ENCODE assay signal across 1 cellular context in the genomic region with DNA sequence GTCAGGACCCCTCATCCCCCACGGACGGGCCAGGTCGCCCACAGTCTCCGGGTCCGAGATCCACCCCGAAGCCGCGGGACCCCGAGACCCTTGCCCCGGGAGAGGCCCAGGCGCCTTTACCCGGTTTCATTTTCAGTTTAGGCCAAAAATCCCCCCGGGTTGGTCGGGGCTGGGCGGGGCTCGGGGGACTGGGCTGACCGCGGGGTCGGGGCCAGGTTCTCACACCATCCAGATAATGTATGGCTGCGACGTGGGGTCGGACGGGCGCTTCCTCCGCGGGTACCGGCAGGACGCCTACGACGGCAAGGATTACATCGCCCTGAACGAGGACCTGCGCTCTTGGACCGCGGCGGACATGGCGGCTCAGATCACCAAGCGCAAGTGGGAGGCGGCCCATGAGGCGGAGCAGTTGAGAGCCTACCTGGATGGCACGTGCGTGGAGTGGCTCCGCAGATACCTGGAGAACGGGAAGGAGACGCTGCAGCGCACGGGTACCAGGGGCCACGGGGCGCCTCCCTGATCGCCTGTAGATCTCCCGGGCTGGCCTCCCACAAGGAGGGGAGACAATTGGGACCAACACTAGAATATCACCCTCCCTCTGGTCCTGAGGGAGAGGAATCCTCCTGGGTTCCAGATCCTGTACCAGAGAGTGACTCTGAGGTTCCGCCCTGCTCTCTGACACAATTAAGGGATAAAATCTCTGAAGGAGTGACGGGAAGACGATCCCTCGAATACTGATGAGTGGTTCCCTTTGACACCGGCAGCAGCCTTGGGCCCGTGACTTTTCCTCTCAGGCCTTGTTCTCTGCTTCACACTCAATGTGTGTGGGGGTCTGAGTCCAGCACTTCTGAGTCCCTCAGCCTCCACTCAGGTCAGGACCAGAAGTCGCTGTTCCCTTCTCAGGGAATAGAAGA.
TF ChIP-seq lines count a peak whose summit lies in the region.

No MANE protein-coding gene starts in this region.

TF ChIP-seq in GM23338, 12 proteins besides CTCF, POLR2A, EP300 and RAD21 (continued from another document):
- TF ChIP-seq, protein P1, sequence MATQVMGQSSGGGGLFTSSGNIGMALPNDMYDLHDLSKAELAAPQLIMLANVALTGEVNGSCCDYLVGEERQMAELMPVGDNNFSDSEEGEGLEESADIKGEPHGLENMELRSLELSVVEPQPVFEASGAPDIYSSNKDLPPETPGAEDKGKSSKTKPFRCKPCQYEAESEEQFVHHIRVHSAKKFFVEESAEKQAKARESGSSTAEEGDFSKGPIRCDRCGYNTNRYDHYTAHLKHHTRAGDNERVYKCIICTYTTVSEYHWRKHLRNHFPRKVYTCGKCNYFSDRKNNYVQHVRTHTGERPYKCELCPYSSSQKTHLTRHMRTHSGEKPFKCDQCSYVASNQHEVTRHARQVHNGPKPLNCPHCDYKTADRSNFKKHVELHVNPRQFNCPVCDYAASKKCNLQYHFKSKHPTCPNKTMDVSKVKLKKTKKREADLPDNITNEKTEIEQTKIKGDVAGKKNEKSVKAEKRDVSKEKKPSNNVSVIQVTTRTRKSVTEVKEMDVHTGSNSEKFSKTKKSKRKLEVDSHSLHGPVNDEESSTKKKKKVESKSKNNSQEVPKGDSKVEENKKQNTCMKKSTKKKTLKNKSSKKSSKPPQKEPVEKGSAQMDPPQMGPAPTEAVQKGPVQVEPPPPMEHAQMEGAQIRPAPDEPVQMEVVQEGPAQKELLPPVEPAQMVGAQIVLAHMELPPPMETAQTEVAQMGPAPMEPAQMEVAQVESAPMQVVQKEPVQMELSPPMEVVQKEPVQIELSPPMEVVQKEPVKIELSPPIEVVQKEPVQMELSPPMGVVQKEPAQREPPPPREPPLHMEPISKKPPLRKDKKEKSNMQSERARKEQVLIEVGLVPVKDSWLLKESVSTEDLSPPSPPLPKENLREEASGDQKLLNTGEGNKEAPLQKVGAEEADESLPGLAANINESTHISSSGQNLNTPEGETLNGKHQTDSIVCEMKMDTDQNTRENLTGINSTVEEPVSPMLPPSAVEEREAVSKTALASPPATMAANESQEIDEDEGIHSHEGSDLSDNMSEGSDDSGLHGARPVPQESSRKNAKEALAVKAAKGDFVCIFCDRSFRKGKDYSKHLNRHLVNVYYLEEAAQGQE (IDR thresholded peaks at IDR 0.05; ENCODE audit: unreplicated experiment): no peak
- TF ChIP-seq CREB1 (CRISPR knock-in tag; IDR thresholded peaks at IDR 0.05; ENCODE audit: low read depth): no peak
TF ChIP-seq in GM23338: peak in this region for 0.
